In the genomic region with DNA sequence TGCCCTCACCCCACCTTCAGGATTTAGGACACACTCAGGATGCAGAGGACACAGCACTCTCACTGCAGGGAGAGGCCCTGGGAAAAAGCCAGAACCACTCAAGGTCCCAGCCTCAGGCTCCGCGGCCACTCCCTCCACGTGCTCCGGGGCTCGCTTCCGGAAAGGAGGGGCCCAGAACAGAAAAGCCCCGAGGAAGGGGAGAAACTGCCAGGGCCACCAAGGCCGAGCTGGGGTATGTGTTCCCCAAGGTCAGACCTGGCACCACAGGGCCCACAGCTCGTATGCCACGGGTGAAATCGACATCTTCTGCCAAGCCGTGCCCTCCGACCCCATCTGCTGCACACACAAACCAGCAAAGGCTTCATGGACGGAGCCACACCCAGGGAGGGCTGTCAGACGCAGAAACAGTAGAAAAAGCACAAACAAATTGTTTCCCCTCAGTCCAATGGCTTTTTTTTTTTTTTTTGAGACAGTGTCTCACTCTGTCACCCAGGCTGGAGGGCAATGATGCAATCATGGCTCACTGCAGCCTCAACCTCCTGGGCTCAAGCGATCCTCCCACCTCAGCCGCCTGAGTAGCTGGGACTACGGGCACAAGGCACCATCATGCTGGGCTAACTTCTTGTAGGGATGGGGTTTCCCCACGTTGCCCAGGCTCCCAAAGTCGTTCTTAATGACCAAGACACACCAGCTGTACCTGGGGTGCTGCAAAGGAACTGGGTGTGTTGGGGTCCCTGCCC, we compare ENCODE assay signal across 1 cellular context.
TF ChIP-seq lines count a peak whose summit lies in the region.

No MANE protein-coding gene starts in this region.

TF ChIP-seq in K562, 482 proteins besides CTCF, POLR2A, EP300 and RAD21 (continued from another document):
- TF ChIP-seq, protein P1, sequence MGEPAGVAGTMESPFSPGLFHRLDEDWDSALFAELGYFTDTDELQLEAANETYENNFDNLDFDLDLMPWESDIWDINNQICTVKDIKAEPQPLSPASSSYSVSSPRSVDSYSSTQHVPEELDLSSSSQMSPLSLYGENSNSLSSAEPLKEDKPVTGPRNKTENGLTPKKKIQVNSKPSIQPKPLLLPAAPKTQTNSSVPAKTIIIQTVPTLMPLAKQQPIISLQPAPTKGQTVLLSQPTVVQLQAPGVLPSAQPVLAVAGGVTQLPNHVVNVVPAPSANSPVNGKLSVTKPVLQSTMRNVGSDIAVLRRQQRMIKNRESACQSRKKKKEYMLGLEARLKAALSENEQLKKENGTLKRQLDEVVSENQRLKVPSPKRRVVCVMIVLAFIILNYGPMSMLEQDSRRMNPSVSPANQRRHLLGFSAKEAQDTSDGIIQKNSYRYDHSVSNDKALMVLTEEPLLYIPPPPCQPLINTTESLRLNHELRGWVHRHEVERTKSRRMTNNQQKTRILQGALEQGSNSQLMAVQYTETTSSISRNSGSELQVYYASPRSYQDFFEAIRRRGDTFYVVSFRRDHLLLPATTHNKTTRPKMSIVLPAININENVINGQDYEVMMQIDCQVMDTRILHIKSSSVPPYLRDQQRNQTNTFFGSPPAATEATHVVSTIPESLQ (CRISPR knock-in tag; IDR thresholded peaks at IDR 0.05) = no peak
- no peak for TF ChIP-seq ZNF316 (IDR thresholded peaks at IDR 0.05)
- no peak for TF ChIP-seq GABPB2 (CRISPR knock-in tag; conservative IDR thresholded peaks at IDR 0.05)
- TF ChIP-seq CBFA2T3 (IDR thresholded peaks at IDR 0.05) = no peak
- TF ChIP-seq NR2C2 (CRISPR knock-in tag; IDR thresholded peaks at IDR 0.05) = no peak
- peak; percentile 30; the same call in 1 of the 2 replicates for TF ChIP-seq NR2C2 (tag; IDR thresholded peaks at IDR 0.05)
- no peak for TF ChIP-seq ZNF785 (CRISPR knock-in tag; IDR thresholded peaks at IDR 0.05)
- 0 out of 2 replicates have a peak, but pooled peaks have one; percentile 6 for TF ChIP-seq POLR2G (IDR thresholded peaks at IDR 0.05; ENCODE audit: low read depth, low read length)
- TF ChIP-seq TARDBP (IDR thresholded peaks at IDR 0.05) = no peak
- TF ChIP-seq SIRT6 (IDR thresholded peaks at IDR 0.05; ENCODE audit: low read depth, low read length) = no peak
- no peak for TF ChIP-seq MAFF (IDR thresholded peaks at IDR 0.05; ENCODE audit: low read length)
- no peak for TF ChIP-seq NBN (IDR thresholded peaks at IDR 0.05; ENCODE audit: low read depth)
- TF ChIP-seq L3MBTL2 (IDR thresholded peaks at IDR 0.05) = peak; percentile 89
- TF ChIP-seq ETV1 (tag; conservative IDR thresholded peaks at IDR 0.05; ENCODE audit: low read depth) = 0 out of 2 replicates have a peak, but pooled peaks have one; percentile 24
- TF ChIP-seq PML (IDR thresholded peaks at IDR 0.05; ENCODE audit: low read length) = no peak
- TF ChIP-seq, protein P2, sequence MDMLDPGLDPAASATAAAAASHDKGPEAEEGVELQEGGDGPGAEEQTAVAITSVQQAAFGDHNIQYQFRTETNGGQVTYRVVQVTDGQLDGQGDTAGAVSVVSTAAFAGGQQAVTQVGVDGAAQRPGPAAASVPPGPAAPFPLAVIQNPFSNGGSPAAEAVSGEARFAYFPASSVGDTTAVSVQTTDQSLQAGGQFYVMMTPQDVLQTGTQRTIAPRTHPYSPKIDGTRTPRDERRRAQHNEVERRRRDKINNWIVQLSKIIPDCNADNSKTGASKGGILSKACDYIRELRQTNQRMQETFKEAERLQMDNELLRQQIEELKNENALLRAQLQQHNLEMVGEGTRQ (CRISPR knock-in tag; IDR thresholded peaks at IDR 0.05) = 0 out of 2 replicates have a peak, but pooled peaks have one; percentile 18
- no peak for TF ChIP-seq NCOR1 (IDR thresholded peaks at IDR 0.05)
- TF ChIP-seq MAFG (tag; conservative IDR thresholded peaks at IDR 0.05) = no peak
- no peak for TF ChIP-seq SNRNP70 (optimal IDR thresholded peaks at IDR 0.05; ENCODE audit: low read depth, low read length)
- TF ChIP-seq SMARCA4 (IDR thresholded peaks at IDR 0.05) = no peak
- TF ChIP-seq NCOA1 (IDR thresholded peaks at IDR 0.05; ENCODE audit: low read depth) = no peak
- TF ChIP-seq BMI1 (IDR thresholded peaks at IDR 0.05; ENCODE audit: low read length) = no peak
- TF ChIP-seq PREB (CRISPR knock-in tag; IDR thresholded peaks at IDR 0.05) = no peak
- TF ChIP-seq, protein P3, sequence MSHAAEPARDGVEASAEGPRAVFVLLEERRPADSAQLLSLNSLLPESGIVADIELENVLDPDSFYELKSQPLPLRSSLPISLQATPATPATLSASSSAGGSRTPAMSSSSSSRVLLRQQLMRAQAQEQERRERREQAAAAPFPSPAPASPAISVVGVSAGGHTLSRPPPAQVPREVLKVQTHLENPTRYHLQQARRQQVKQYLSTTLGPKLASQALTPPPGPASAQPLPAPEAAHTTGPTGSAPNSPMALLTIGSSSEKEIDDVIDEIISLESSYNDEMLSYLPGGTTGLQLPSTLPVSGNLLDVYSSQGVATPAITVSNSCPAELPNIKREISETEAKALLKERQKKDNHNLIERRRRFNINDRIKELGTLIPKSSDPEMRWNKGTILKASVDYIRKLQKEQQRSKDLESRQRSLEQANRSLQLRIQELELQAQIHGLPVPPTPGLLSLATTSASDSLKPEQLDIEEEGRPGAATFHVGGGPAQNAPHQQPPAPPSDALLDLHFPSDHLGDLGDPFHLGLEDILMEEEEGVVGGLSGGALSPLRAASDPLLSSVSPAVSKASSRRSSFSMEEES (CRISPR knock-in tag; IDR thresholded peaks at IDR 0.05) = no peak
- TF ChIP-seq ZNF778 (CRISPR knock-in tag; IDR thresholded peaks at IDR 0.05) = no peak
- no peak for TF ChIP-seq ZNF655 (CRISPR knock-in tag; IDR thresholded peaks at IDR 0.05)
- no peak for TF ChIP-seq DNMT1 (IDR thresholded peaks at IDR 0.05)
- TF ChIP-seq MCM2 (IDR thresholded peaks at IDR 0.05; ENCODE audit: low read depth) = no peak
- no peak for TF ChIP-seq THAP7 (CRISPR knock-in tag; IDR thresholded peaks at IDR 0.05)
- no peak for TF ChIP-seq PURB (CRISPR knock-in tag; IDR thresholded peaks at IDR 0.05; ENCODE audit: low read depth)
- TF ChIP-seq, protein P4, sequence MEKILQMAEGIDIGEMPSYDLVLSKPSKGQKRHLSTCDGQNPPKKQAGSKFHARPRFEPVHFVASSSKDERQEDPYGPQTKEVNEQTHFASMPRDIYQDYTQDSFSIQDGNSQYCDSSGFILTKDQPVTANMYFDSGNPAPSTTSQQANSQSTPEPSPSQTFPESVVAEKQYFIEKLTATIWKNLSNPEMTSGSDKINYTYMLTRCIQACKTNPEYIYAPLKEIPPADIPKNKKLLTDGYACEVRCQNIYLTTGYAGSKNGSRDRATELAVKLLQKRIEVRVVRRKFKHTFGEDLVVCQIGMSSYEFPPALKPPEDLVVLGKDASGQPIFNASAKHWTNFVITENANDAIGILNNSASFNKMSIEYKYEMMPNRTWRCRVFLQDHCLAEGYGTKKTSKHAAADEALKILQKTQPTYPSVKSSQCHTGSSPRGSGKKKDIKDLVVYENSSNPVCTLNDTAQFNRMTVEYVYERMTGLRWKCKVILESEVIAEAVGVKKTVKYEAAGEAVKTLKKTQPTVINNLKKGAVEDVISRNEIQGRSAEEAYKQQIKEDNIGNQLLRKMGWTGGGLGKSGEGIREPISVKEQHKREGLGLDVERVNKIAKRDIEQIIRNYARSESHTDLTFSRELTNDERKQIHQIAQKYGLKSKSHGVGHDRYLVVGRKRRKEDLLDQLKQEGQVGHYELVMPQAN (IDR thresholded peaks at IDR 0.05; ENCODE audit: borderline replicate concordance) = no peak
- peak; percentile 23; the same call in 1 of the 2 replicates for TF ChIP-seq DMBX1 (CRISPR knock-in tag; IDR thresholded peaks at IDR 0.05; ENCODE audit: borderline replicate concordance)
